ENCODE assay signal across 8 cellular contexts in genomic region chr1:211415700-211416099, GRCh38.
DNase-seq lines count a peak whose midpoint lies in the region; ATAC-seq and TF ChIP-seq lines count a peak whose summit lies in the region.
"Had no signal": no experiment of that assay in that cellular context is flagged by ENCODE, and none has a peak within 500 bp of the region (broad histone marks: within the 10 kb centered on the region; RNA-seq: fewer than 3 reads in every experiment).

No MANE protein-coding gene starts in this region.

- H3K9me3 ChIP-seq in parathyroid adenoma (ENCODE audit: control insufficient read depth, low read length): no peaks in the 10 kb centered on the region
- no peaks in the 10 kb centered on the region for H3K9me3 ChIP-seq in thyroid gland

- 95 to 98% methylated on average over 2 of the region's 2 CpGs for whole genome bisulfite sequencing in thyroid gland, 2 donors

- peak overlapping the region; percentile 33 to 67 for H3K4me3 Mint-ChIP-seq in effector memory CD8-positive, alpha-beta T cell

- H3K4me1 Mint-ChIP-seq in effector memory CD8-positive, alpha-beta T cell (ENCODE audit: low read depth in 2 of 2): peaks cover 9 to 21% of the 10 kb centered on the region in 2 donors

- no peak overlapping the region for H3K9ac ChIP-seq in parathyroid adenoma

- no peaks in the 10 kb centered on the region for H3K27me3 Mint-ChIP-seq in effector memory CD8-positive, alpha-beta T cell

- DNase-seq in ELR (ENCODE audit: low read depth) (peak; percentile 17), NB4 (ENCODE audit: low read depth) (no peak), thyroid gland (no peak)
- no peak for DNase-seq in effector memory CD8-positive, alpha-beta T cell
- DNase-seq: NCI-H1092 had no signal

- no peaks in the 10 kb centered on the region for H3K9me3 Mint-ChIP-seq in effector memory CD8-positive, alpha-beta T cell

- H3K36me3 ChIP-seq in parathyroid adenoma (ENCODE audit: control insufficient read depth, insufficient read depth, low read length) (no peaks in the 10 kb centered on the region), thyroid gland (no peaks in the 10 kb centered on the region)

- H3K36me3 Mint-ChIP-seq in effector memory CD8-positive, alpha-beta T cell (ENCODE audit: insufficient read depth): no peaks in the 10 kb centered on the region

- no peaks in the 10 kb centered on the region for H3K79me2 ChIP-seq in parathyroid adenoma

- no peak for ATAC-seq in effector memory CD8-positive, alpha-beta T cell (replicated peaks)
- ATAC-seq in HG03469 (IDR thresholded peaks at IDR 0.05; ENCODE audit: unreplicated experiment) (no peak), GM19467 (IDR thresholded peaks at IDR 0.05; ENCODE audit: unreplicated experiment) (no peak)

- H3K27me3 ChIP-seq in parathyroid adenoma (ENCODE audit: control insufficient read depth, insufficient read depth, low read length) (no peaks in the 10 kb centered on the region), thyroid gland (no peaks in the 10 kb centered on the region)

- TF ChIP-seq CTCF in NB4 (IDR thresholded peaks at IDR 0.05; ENCODE audit: low read depth, low read length) (no peak), parathyroid adenoma (IDR thresholded peaks at IDR 0.05) (no peak), thyroid gland (IDR thresholded peaks at IDR 0.05) (no peak)

- H3K27ac ChIP-seq in parathyroid adenoma (no peak overlapping the region), thyroid gland (no peak overlapping the region)

- peak overlapping the region; percentile 2 to 89 for H3K27ac Mint-ChIP-seq in effector memory CD8-positive, alpha-beta T cell

- peak overlapping the region; percentile 56 for H3K4me2 ChIP-seq in parathyroid adenoma (ENCODE audit: low read length)

- peak overlapping the region; percentile 81 for H2AFZ ChIP-seq in parathyroid adenoma

- H3K4me1 ChIP-seq in parathyroid adenoma (no peaks in the 10 kb centered on the region), thyroid gland (no peaks in the 10 kb centered on the region)

- intact Hi-C loops in thyroid gland (cut with DNase I): no loop called here

- H3K4me3 ChIP-seq in NB4 (ENCODE audit: low read depth, low read length): peak overlapping the region; percentile 33
- no peak overlapping the region for H3K4me3 ChIP-seq in parathyroid adenoma (ENCODE audit: low read depth, low read length)
- H3K4me3 ChIP-seq in thyroid gland (replicated peaks in 1 of 3): no peak overlapping the region

- TF ChIP-seq POLR2A in NB4 (IDR thresholded peaks at IDR 0.05; ENCODE audit: extremely low read depth, insufficient read length) (no peak), thyroid gland (IDR thresholded peaks at IDR 0.05) (no peak)
